In the genomic region with DNA sequence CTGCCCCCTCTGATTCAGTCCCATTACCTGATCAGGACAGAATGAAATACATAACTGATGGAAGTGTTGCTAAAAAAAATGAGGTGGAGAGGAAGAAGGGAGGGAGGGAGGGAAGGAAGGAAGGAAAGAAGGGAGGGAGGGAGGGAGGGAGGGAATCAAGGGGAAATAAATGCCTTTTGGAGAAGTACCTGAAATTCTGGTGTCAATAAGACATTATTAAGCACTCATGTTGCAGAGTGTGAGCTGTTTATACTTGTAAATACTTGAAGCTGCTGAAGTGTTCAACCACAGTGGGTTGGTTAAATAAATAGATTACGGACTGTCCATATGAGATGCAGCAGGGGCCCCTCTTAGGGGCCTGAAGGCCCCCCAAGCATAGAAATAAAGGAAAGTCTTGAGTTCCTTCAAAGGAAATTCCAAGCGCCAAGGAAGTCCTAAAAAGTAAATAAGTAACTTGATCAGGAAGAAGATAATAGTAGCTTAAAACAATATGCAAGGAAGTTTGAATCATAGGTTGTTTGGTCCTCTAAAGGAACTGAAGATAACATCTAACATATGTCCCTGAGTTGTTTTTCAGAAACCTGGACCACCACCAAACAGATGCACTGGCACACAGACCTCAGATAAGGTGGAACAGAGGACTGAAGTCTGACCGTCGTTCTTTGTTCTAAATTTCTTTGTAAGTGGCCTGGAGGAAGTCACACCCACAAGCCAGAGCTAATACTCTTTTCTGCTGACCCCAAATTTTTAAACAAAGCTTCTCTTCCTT, we compare ENCODE assay signal across 21 cellular contexts.
"Had no signal": no experiment of that assay in that cellular context is flagged by ENCODE, and none has a peak within 500 bp of the region (broad histone marks: within the 10 kb centered on the region; RNA-seq: fewer than 3 reads in every experiment).

No MANE protein-coding gene starts in this region.

- H3K4me3 ChIP-seq: body of pancreas, coronary artery, gastrocnemius medialis, hepatocyte, left lung, suprapubic skin had no signal

- H3K27ac ChIP-seq: body of pancreas, coronary artery, epithelial cell of prostate, hepatocyte, suprapubic skin had no signal

- H3K36me3 ChIP-seq: gastrocnemius medialis, left lung, suprapubic skin had no signal

- H3K4me1 ChIP-seq: body of pancreas, suprapubic skin had no signal

- H3K27me3 ChIP-seq: body of pancreas, gastrocnemius medialis, hepatocyte, left lung, suprapubic skin had no signal

- DNase-seq: activated CD4-positive, alpha-beta T cell treated with anti-CD3 and anti-CD28 coated beads, Interleukin-2, amount 50 U/mL, for 1 hour; activated CD4-positive, CD25-positive, alpha-beta regulatory T cell; activated CD8-positive, alpha-beta memory T cell treated with anti-CD3 and anti-CD28 coated beads for 24 hours; activated naive CD8-positive, alpha-beta T cell treated with anti-CD3 and anti-CD28 coated beads for 36 hours; amygdala; body of pancreas; effector CD8-positive, alpha-beta T cell; gastrocnemius medialis; islet precursor cell; left lung; mesenchymal stem cell; nucleus accumbens; posterior cingulate gyrus; small intestine; T-helper 17 cell; trophoblast cell had no signal

- ATAC-seq: body of pancreas; left lung; natural killer cell treated with Interleukin-12 subunit alpha and Interleukin-12 subunit beta and Interleukin-15 and Interleukin-18, amount 100 ng/mL, for 72 hours; T-helper 17 cell had no signal

- H3K9me3 ChIP-seq: body of pancreas, gastrocnemius medialis, left lung, suprapubic skin had no signal
